17 cellular contexts compared by ENCODE assay signal in the genomic region with DNA sequence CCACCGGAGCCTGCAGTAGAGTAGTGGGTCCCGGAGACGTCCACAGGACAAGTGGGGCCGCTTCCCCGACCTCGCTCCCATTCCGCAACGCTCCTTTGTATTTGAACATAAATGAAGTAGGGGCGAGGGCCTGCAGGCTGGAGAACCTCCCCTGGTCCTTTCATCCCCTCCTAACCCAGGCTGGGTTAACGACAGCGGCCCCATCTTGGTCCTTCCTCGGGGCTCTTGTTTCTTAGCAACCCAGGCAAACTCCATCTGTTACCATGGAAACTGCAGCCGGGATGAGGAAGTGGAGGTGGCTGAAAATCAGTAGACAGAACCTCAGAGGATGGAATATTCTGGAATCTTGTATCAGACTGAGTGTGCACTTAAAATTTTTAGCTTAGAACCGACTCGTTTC.
DNase-seq lines count a peak whose midpoint lies in the region.
"Had no signal": no experiment of that assay in that cellular context is flagged by ENCODE, and none has a peak within 500 bp of the region (broad histone marks: within the 10 kb centered on the region; RNA-seq: fewer than 3 reads in every experiment).

No MANE protein-coding gene starts in this region.

- intact Hi-C loops in posterior vena cava (cut with DNase I): no loop called here

- DNase-seq in DMS53 (lab: John Stamatoyannopoulos, UW): peak; percentile 31
- no peak for DNase-seq in DMS53 treated with DMSO at 0.1 percent for 48 hours (lab: John Stamatoyannopoulos, UW; ENCODE audit: unreplicated experiment)
- peak; percentile 60 for DNase-seq in inferior parietal cortex (ENCODE audit: extremely low spot score)
- DNase-seq in posterior vena cava (ENCODE audit: low spot score): peak; percentile 59
- DNase-seq in stimulated activated naive CD4-positive, alpha-beta T cell (lab: John Stamatoyannopoulos, UW): no peak
- no peak for DNase-seq in RKO (ENCODE audit: low spot score)
- DNase-seq in activated effector memory CD4-positive, alpha-beta T cell treated with anti-CD3 and anti-CD28 coated beads, Interleukin-2, amount 50 U/mL, for 16 hours: no peak
- DNase-seq: 8988T, HCEC 1CT, Kasumi-1, NCI-H1436 treated with DMSO at 0.1 percent for 48 hours, NCI-H2081 treated with DMSO at 0.1 percent for 48 hours, NCI-H446 treated with DMSO at 0.1 percent for 48 hours, NCI-H82, Right ventricle myocardium superior had no signal

- peak overlapping the region; percentile 38 for H3K27ac ChIP-seq in angular gyrus (ENCODE audit: low read depth, low read length)
- H3K27ac ChIP-seq: BLaER1 treated with 17β-estradiol and CSF1 and Interleukin-3, amounts not matched to agents 10 nM and 100 nM had no signal

Comparison
In these comparisons a context has a peak if more than half of its experiments do, and no peak if none do; other contexts are left out.
1. DNase-seq: peak in DMS53 (single experiment), inferior parietal cortex (single experiment) and posterior vena cava (single experiment); none in DMS53 treated with DMSO at 0.1 percent for 48 hours (single experiment), stimulated activated naive CD4-positive, alpha-beta T cell (0 of 6), RKO (single experiment) and activated effector memory CD4-positive, alpha-beta T cell treated with anti-CD3 and anti-CD28 coated beads, Interleukin-2, amount 50 U/mL, for 16 hours (single experiment).